In genomic region chr7:138212314-138212713, GRCh38 we compare ENCODE assay signal across 21 cellular contexts.
"Had no signal": no experiment of that assay in that cellular context is flagged by ENCODE, and none has a peak within 500 bp of the region (broad histone marks: within the 10 kb centered on the region; RNA-seq: fewer than 3 reads in every experiment).

No MANE protein-coding gene starts in this region.

- ATAC-seq: esophagus mucosa; left lung; naive thymus-derived CD4-positive, alpha-beta T cell; psoas muscle had no signal

- H3K4me2 ChIP-seq: neural progenitor cell had no signal

- H3K4me3 ChIP-seq: ascending aorta, left lung, lung, neural progenitor cell, psoas muscle, right atrium auricular region, tibial artery had no signal

- H3K36me3 ChIP-seq: ascending aorta, left lung, right atrium auricular region, tibial artery, WERI-Rb-1 had no signal

- FAIRE-seq: endothelial cell of umbilical vein had no signal

- H3K9me3 ChIP-seq: ascending aorta, psoas muscle, right atrium auricular region, tibial artery had no signal

- H3K27ac ChIP-seq: ascending aorta, left lung, neural progenitor cell, psoas muscle, right atrium auricular region, tibial artery, WERI-Rb-1 had no signal

- H2AFZ ChIP-seq: neural progenitor cell had no signal

- H3K4me1 ChIP-seq: ascending aorta, left lung, psoas muscle, right atrium auricular region, tibial artery had no signal

- H3K27me3 ChIP-seq: ascending aorta, left lung, neural progenitor cell, right atrium auricular region, tibial artery had no signal

- DNase-seq: activated CD4-positive, alpha-beta T cell treated with anti-CD3 and anti-CD28 coated beads for 1 hour; activated gamma-delta T cell treated with Interleukin-2 at 50 U/mL for 16 hours; activated T-cell treated with anti-CD3 and anti-CD28 coated beads, Interleukin-2, amount 50 U/mL, for 1 hour; central memory CD4-positive, alpha-beta T cell; effector memory CD4-positive, alpha-beta T cell; foreskin melanocyte; hippocampal formation; kidney glomerular epithelial cell; left lung; naive thymus-derived CD4-positive, alpha-beta T cell; psoas muscle; stimulated activated CD4-positive, alpha-beta T cell treated with anti-CD3 and anti-CD28 coated beads, Interleukin-12 subunit alpha, Interleukin-12 subunit beta, amount 100 ng/mL, for 4 hours; stimulated activated CD4-positive, alpha-beta T cell treated with anti-CD3 and anti-CD28 coated beads, Interleukin-4, amount 100 ng/mL, for 4 hours; tibial artery; WERI-Rb-1 had no signal
